In the genomic region with DNA sequence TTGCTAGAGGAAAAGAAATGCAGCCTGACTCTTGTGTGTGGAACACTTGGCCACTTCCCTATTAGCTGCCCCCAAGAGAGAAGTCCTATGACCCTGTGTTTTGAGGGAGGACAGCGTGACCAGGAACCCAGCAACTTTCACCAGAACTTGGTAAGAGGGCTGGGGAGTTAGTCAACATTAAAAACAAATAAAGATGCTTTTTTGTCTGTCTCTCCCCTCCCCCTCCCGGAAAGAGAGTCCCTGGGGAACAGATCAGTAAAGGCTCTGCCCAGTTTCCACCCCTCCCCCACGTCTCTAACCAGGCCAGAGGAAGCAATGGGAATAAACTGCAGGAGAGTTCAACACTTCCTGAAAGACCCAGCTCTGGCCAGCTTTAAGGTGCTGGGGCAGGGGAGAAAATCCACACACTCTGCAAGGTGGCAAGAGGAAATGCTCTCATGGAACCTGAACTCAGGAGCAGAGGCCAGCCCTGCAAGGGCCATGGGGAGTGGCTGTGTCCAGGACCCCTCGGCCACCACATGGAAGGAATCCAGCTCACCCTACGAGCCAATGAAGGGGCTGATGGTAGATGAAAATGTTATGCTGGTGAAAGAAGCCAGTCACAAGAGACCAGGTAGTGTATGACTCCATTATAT, we compare ENCODE assay signal across 1 cellular context.
TF ChIP-seq lines count a peak whose summit lies in the region.

No MANE protein-coding gene starts in this region.

TF ChIP-seq in HepG2, 621 proteins besides CTCF, POLR2A, EP300 and RAD21 (continued from another document and continues in another):
- TF ChIP-seq, protein P1, sequence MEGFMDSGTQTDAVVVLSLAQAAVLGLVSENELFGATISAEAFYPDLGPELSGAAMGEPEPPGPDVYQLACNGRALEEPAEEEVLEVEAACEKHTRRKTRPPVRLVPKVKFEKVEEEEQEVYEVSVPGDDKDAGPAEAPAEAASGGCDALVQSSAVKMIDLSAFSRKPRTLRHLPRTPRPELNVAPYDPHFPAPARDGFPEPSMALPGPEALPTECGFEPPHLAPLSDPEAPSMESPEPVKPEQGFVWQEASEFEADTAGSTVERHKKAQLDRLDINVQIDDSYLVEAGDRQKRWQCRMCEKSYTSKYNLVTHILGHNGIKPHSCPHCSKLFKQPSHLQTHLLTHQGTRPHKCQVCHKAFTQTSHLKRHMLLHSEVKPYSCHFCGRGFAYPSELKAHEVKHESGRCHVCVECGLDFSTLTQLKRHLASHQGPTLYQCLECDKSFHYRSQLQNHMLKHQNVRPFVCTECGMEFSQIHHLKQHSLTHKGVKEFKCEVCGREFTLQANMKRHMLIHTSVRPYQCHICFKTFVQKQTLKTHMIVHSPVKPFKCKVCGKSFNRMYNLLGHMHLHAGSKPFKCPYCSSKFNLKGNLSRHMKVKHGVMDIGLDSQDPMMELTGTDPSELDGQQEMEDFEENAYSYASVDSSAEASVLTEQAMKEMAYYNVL (CRISPR knock-in tag; IDR thresholded peaks at IDR 0.05; ENCODE audit: borderline replicate concordance): peak; percentile 89
- TF ChIP-seq ZMAT3 (CRISPR knock-in tag; conservative IDR thresholded peaks at IDR 0.05) (peak; percentile 67; the same call in 1 of the 2 replicates), HMG20B (CRISPR knock-in tag; conservative IDR thresholded peaks at IDR 0.05) (0 out of 2 replicates have a peak, but pooled peaks have one; percentile 42), POGZ (CRISPR knock-in tag; IDR thresholded peaks at IDR 0.05) (peak; percentile 84), ZFP82 (CRISPR knock-in tag; IDR thresholded peaks at IDR 0.05; ENCODE audit: borderline replicate concordance) (peak; percentile 91; the same call in 1 of the 2 replicates), MZF1 (CRISPR knock-in tag; IDR thresholded peaks at IDR 0.05; ENCODE audit: borderline replicate concordance) (no peak), PCBP2 (optimal IDR thresholded peaks at IDR 0.05; ENCODE audit: low read depth, low read length, poor library complexity, severe bottlenecking) (peak; percentile 32), ZC3H13 (CRISPR knock-in tag; IDR thresholded peaks at IDR 0.05) (no peak), FOXO1 (CRISPR knock-in tag; IDR thresholded peaks at IDR 0.05) (peak; percentile 22; the same call in 1 of the 2 replicates), POLR2AphosphoS2 (IDR thresholded peaks at IDR 0.05; ENCODE audit: low read depth, low read length) (no peak), MEF2D (CRISPR knock-in tag; IDR thresholded peaks at IDR 0.05) (0 out of 2 replicates have a peak, but pooled peaks have one; percentile 38), ZNF768 (CRISPR knock-in tag; IDR thresholded peaks at IDR 0.05) (no peak), NONO (IDR thresholded peaks at IDR 0.05) (no peak), NONO (CRISPR knock-in tag; conservative IDR thresholded peaks at IDR 0.05) (peak; percentile 75), ETV6 (CRISPR knock-in tag; conservative IDR thresholded peaks at IDR 0.05) (0 out of 2 replicates have a peak, but pooled peaks have one; percentile 67), KLF16 (CRISPR knock-in tag; IDR thresholded peaks at IDR 0.05) (peak in 1 of 2 experiments; percentile 77; a peak in 1 of 4 replicates), HHEX (CRISPR knock-in tag; IDR thresholded peaks at IDR 0.05) (no peak), MXI1 (IDR thresholded peaks at IDR 0.05; ENCODE audit: borderline replicate concordance, low read depth, low read length) (no peak; the same call in 2 of the 3 replicates), ZNF605 (CRISPR knock-in tag; IDR thresholded peaks at IDR 0.05) (peak; percentile 75; the same call in 1 of the 2 replicates), NCOA2 (CRISPR knock-in tag; IDR thresholded peaks at IDR 0.05) (peak; percentile 75), TCF7 (IDR thresholded peaks at IDR 0.05; ENCODE audit: low read depth) (peak; percentile 68), CBX1 (IDR thresholded peaks at IDR 0.05; ENCODE audit: low read depth) (peak; percentile 32), WIZ (CRISPR knock-in tag; IDR thresholded peaks at IDR 0.05) (0 out of 2 replicates have a peak, but pooled peaks have one; percentile 62), ISL2 (CRISPR knock-in tag; IDR thresholded peaks at IDR 0.05) (peak; percentile 48; the same call in 1 of the 2 replicates), BCL6 (CRISPR knock-in tag; IDR thresholded peaks at IDR 0.05) (peak; percentile 74)
- TF ChIP-seq, protein P2, sequence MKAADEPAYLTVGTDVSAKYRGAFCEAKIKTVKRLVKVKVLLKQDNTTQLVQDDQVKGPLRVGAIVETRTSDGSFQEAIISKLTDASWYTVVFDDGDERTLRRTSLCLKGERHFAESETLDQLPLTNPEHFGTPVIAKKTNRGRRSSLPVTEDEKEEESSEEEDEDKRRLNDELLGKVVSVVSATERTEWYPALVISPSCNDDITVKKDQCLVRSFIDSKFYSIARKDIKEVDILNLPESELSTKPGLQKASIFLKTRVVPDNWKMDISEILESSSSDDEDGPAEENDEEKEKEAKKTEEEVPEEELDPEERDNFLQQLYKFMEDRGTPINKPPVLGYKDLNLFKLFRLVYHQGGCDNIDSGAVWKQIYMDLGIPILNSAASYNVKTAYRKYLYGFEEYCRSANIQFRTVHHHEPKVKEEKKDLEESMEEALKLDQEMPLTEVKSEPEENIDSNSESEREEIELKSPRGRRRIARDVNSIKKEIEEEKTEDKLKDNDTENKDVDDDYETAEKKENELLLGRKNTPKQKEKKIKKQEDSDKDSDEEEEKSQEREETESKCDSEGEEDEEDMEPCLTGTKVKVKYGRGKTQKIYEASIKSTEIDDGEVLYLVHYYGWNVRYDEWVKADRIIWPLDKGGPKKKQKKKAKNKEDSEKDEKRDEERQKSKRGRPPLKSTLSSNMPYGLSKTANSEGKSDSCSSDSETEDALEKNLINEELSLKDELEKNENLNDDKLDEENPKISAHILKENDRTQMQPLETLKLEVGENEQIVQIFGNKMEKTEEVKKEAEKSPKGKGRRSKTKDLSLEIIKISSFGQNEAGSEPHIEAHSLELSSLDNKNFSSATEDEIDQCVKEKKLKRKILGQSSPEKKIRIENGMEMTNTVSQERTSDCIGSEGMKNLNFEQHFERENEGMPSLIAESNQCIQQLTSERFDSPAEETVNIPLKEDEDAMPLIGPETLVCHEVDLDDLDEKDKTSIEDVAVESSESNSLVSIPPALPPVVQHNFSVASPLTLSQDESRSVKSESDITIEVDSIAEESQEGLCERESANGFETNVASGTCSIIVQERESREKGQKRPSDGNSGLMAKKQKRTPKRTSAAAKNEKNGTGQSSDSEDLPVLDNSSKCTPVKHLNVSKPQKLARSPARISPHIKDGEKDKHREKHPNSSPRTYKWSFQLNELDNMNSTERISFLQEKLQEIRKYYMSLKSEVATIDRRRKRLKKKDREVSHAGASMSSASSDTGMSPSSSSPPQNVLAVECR (CRISPR knock-in tag; IDR thresholded peaks at IDR 0.05; ENCODE audit: borderline replicate concordance): peak; percentile 72; the same call in 1 of the 2 replicates
- TF ChIP-seq, protein P3, sequence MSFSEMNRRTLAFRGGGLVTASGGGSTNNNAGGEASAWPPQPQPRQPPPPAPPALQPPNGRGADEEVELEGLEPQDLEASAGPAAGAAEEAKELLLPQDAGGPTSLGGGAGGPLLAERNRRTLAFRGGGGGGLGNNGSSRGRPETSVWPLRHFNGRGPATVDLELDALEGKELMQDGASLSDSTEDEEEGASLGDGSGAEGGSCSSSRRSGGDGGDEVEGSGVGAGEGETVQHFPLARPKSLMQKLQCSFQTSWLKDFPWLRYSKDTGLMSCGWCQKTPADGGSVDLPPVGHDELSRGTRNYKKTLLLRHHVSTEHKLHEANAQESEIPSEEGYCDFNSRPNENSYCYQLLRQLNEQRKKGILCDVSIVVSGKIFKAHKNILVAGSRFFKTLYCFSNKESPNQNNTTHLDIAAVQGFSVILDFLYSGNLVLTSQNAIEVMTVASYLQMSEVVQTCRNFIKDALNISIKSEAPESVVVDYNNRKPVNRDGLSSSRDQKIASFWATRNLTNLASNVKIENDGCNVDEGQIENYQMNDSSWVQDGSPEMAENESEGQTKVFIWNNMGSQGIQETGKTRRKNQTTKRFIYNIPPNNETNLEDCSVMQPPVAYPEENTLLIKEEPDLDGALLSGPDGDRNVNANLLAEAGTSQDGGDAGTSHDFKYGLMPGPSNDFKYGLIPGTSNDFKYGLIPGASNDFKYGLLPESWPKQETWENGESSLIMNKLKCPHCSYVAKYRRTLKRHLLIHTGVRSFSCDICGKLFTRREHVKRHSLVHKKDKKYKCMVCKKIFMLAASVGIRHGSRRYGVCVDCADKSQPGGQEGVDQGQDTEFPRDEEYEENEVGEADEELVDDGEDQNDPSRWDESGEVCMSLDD (CRISPR knock-in tag; IDR thresholded peaks at IDR 0.05; ENCODE audit: borderline replicate concordance): no peak
- TF ChIP-seq, protein P4, sequence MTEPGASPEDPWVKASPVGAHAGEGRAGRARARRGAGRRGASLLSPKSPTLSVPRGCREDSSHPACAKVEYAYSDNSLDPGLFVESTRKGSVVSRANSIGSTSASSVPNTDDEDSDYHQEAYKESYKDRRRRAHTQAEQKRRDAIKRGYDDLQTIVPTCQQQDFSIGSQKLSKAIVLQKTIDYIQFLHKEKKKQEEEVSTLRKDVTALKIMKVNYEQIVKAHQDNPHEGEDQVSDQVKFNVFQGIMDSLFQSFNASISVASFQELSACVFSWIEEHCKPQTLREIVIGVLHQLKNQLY (CRISPR knock-in tag; IDR thresholded peaks at IDR 0.05): peak; percentile 66; the same call in 1 of the 2 replicates
- TF ChIP-seq, protein P5, sequence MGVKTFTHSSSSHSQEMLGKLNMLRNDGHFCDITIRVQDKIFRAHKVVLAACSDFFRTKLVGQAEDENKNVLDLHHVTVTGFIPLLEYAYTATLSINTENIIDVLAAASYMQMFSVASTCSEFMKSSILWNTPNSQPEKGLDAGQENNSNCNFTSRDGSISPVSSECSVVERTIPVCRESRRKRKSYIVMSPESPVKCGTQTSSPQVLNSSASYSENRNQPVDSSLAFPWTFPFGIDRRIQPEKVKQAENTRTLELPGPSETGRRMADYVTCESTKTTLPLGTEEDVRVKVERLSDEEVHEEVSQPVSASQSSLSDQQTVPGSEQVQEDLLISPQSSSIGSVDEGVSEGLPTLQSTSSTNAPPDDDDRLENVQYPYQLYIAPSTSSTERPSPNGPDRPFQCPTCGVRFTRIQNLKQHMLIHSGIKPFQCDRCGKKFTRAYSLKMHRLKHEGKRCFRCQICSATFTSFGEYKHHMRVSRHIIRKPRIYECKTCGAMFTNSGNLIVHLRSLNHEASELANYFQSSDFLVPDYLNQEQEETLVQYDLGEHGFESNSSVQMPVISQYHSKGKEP (CRISPR knock-in tag; IDR thresholded peaks at IDR 0.05): no peak
- TF ChIP-seq, protein P6, sequence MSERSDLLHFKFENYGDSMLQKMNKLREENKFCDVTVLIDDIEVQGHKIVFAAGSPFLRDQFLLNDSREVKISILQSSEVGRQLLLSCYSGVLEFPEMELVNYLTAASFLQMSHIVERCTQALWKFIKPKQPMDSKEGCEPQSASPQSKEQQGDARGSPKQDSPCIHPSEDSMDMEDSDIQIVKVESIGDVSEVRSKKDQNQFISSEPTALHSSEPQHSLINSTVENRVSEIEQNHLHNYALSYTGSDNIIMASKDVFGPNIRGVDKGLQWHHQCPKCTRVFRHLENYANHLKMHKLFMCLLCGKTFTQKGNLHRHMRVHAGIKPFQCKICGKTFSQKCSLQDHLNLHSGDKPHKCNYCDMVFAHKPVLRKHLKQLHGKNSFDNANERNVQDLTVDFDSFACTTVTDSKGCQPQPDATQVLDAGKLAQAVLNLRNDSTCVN (CRISPR knock-in tag; IDR thresholded peaks at IDR 0.05; ENCODE audit: borderline replicate concordance): no peak
- TF ChIP-seq, protein P7, sequence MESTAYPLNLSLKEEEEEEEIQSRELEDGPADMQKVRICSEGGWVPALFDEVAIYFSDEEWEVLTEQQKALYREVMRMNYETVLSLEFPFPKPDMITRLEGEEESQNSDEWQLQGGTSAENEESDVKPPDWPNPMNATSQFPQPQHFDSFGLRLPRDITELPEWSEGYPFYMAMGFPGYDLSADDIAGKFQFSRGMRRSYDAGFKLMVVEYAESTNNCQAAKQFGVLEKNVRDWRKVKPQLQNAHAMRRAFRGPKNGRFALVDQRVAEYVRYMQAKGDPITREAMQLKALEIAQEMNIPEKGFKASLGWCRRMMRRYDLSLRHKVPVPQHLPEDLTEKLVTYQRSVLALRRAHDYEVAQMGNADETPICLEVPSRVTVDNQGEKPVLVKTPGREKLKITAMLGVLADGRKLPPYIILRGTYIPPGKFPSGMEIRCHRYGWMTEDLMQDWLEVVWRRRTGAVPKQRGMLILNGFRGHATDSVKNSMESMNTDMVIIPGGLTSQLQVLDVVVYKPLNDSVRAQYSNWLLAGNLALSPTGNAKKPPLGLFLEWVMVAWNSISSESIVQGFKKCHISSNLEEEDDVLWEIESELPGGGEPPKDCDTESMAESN (CRISPR knock-in tag; conservative IDR thresholded peaks at IDR 0.05): no peak
- TF ChIP-seq, protein P8, sequence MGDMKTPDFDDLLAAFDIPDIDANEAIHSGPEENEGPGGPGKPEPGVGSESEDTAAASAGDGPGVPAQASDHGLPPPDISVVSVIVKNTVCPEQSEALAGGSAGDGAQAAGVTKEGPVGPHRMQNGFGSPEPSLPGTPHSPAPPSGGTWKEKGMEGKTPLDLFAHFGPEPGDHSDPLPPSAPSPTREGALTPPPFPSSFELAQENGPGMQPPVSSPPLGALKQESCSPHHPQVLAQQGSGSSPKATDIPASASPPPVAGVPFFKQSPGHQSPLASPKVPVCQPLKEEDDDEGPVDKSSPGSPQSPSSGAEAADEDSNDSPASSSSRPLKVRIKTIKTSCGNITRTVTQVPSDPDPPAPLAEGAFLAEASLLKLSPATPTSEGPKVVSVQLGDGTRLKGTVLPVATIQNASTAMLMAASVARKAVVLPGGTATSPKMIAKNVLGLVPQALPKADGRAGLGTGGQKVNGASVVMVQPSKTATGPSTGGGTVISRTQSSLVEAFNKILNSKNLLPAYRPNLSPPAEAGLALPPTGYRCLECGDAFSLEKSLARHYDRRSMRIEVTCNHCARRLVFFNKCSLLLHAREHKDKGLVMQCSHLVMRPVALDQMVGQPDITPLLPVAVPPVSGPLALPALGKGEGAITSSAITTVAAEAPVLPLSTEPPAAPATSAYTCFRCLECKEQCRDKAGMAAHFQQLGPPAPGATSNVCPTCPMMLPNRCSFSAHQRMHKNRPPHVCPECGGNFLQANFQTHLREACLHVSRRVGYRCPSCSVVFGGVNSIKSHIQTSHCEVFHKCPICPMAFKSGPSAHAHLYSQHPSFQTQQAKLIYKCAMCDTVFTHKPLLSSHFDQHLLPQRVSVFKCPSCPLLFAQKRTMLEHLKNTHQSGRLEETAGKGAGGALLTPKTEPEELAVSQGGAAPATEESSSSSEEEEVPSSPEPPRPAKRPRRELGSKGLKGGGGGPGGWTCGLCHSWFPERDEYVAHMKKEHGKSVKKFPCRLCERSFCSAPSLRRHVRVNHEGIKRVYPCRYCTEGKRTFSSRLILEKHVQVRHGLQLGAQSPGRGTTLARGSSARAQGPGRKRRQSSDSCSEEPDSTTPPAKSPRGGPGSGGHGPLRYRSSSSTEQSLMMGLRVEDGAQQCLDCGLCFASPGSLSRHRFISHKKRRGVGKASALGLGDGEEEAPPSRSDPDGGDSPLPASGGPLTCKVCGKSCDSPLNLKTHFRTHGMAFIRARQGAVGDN (CRISPR knock-in tag; IDR thresholded peaks at IDR 0.05): peak; percentile 78
- TF ChIP-seq, protein P9, sequence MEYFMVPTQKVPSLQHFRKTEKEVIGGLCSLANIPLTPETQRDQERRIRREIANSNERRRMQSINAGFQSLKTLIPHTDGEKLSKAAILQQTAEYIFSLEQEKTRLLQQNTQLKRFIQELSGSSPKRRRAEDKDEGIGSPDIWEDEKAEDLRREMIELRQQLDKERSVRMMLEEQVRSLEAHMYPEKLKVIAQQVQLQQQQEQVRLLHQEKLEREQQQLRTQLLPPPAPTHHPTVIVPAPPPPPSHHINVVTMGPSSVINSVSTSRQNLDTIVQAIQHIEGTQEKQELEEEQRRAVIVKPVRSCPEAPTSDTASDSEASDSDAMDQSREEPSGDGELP (IDR thresholded peaks at IDR 0.05; ENCODE audit: borderline replicate concordance, low read depth): peak; percentile 26; the same call in 1 of the 2 replicates
